Comparison of ENCODE assay signal across 2 cellular contexts in the genomic region with DNA sequence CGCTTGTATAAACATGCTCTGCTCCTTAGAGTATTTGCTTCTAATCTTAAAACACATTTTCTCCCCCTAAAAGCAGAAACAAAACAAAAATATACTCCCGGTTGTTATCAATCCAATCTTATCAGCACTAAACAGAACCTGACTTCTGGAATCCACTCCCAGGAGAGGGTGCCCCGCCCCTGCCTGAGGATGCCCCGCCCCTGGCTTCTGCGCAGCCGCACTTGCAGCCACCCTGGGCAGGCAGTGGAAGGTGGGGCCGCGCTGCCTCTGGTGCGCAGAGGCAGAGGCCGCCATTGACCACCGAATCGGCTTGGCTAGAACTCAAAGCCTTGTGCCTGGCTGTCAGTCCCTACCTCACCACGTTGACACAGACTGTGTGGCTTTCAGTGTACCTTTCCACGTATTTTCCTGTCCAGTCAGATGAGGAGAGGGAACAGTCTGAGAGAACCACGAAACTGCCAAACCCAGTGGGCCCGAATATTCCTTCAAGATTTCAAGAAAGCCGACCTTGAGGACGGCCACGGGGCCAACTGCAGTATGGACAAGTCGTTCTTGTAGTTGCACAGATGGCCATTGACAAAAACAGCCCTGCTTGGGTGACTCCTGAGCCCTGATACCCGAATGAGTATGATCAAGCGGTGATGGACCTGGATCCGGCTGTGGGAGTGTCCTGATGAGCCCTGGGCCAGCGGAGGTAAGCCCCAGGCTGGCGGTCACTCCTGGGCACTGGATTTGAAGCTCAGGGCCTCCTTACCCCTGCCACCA.
TF ChIP-seq lines count a peak whose summit lies in the region.

No MANE protein-coding gene starts in this region.

TF ChIP-seq in SK-N-SH, 30 proteins besides CTCF, POLR2A, EP300 and RAD21 (continued from another document):
- TF ChIP-seq, protein P1, sequence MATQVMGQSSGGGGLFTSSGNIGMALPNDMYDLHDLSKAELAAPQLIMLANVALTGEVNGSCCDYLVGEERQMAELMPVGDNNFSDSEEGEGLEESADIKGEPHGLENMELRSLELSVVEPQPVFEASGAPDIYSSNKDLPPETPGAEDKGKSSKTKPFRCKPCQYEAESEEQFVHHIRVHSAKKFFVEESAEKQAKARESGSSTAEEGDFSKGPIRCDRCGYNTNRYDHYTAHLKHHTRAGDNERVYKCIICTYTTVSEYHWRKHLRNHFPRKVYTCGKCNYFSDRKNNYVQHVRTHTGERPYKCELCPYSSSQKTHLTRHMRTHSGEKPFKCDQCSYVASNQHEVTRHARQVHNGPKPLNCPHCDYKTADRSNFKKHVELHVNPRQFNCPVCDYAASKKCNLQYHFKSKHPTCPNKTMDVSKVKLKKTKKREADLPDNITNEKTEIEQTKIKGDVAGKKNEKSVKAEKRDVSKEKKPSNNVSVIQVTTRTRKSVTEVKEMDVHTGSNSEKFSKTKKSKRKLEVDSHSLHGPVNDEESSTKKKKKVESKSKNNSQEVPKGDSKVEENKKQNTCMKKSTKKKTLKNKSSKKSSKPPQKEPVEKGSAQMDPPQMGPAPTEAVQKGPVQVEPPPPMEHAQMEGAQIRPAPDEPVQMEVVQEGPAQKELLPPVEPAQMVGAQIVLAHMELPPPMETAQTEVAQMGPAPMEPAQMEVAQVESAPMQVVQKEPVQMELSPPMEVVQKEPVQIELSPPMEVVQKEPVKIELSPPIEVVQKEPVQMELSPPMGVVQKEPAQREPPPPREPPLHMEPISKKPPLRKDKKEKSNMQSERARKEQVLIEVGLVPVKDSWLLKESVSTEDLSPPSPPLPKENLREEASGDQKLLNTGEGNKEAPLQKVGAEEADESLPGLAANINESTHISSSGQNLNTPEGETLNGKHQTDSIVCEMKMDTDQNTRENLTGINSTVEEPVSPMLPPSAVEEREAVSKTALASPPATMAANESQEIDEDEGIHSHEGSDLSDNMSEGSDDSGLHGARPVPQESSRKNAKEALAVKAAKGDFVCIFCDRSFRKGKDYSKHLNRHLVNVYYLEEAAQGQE (IDR thresholded peaks at IDR 0.05; ENCODE audit: low read depth, low read length): no peak
- no peak for TF ChIP-seq MXI1 (IDR thresholded peaks at IDR 0.05; ENCODE audit: low read depth, low read length)
- no peak for TF ChIP-seq RXRA (IDR thresholded peaks at IDR 0.05; ENCODE audit: borderline replicate concordance, low read depth)
- no peak for TF ChIP-seq NFIC (IDR thresholded peaks at IDR 0.05; ENCODE audit: borderline replicate concordance)
- TF ChIP-seq USF2 (IDR thresholded peaks at IDR 0.05; ENCODE audit: borderline replicate concordance, low read depth, low read length): no peak
- no peak for TF ChIP-seq TEAD4 (IDR thresholded peaks at IDR 0.05; ENCODE audit: borderline replicate concordance, insufficient read depth)
- TF ChIP-seq TCF12 (IDR thresholded peaks at IDR 0.05): no peak
- TF ChIP-seq EZH2phosphoT487 (IDR thresholded peaks at IDR 0.05; ENCODE audit: borderline replicate concordance, low read depth): no peak
- TF ChIP-seq, protein P2, sequence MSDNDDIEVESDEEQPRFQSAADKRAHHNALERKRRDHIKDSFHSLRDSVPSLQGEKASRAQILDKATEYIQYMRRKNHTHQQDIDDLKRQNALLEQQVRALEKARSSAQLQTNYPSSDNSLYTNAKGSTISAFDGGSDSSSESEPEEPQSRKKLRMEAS (IDR thresholded peaks at IDR 0.05; ENCODE audit: low read depth): no peak
- no peak for TF ChIP-seq FOXJ3 (CRISPR knock-in tag; IDR thresholded peaks at IDR 0.05)
- no peak for TF ChIP-seq ZBTB33 (IDR thresholded peaks at IDR 0.05; ENCODE audit: borderline replicate concordance, low read depth)

TF ChIP-seq in SK-N-SH treated with all-trans-retinoic acid at 6 μM for 48 hours, 23 proteins besides CTCF, POLR2A, EP300 and RAD21 (continued from another document):
- TF ChIP-seq ZFP30 (CRISPR knock-in tag; IDR thresholded peaks at IDR 0.05) (no peak), SNAI2 (CRISPR knock-in tag; IDR thresholded peaks at IDR 0.05) (no peak), GLIS3 (CRISPR knock-in tag; IDR thresholded peaks at IDR 0.05) (no peak), CSRNP3 (CRISPR knock-in tag; IDR thresholded peaks at IDR 0.05) (no peak), RARB (CRISPR knock-in tag; IDR thresholded peaks at IDR 0.05) (no peak), PPARA (CRISPR knock-in tag; IDR thresholded peaks at IDR 0.05; ENCODE audit: borderline replicate concordance) (no peak), OSR1 (CRISPR knock-in tag; IDR thresholded peaks at IDR 0.05) (no peak), ZNF70 (CRISPR knock-in tag; IDR thresholded peaks at IDR 0.05) (no peak), ZNF565 (CRISPR knock-in tag; conservative IDR thresholded peaks at IDR 0.05; ENCODE audit: low read depth) (no peak), TCF4 (CRISPR knock-in tag; IDR thresholded peaks at IDR 0.05; ENCODE audit: borderline replicate concordance) (no peak), CSDC2 (CRISPR knock-in tag; IDR thresholded peaks at IDR 0.05) (no peak), ISL1 (CRISPR knock-in tag; IDR thresholded peaks at IDR 0.05) (no peak)
